Comparison of ENCODE assay signal across 8 cellular contexts in the genomic region with DNA sequence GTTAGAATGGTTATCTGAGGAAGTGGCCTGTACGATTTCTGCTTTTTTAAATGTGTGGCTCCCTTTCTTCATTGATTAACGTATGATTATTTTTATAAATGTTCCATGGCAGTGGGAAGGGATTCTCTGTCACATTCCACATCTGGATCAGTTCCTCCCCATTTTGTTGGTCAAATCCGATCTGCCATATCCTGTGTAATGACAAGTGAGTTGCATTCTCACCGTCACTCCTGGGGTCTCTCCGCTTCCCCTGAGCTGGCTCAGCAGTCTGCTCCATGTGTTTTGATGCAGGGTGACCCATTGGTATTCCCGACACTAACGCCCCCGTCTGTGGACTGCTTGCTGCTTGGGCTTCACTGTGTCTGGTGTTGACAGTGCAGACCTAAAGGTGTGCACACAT. TPM values are rescaled to one million over a fixed set of nuclear protein-coding genes. Genes with fewer than 3 reads are reported as not detected.
DNase-seq lines count a peak whose midpoint lies in the region; ATAC-seq and TF ChIP-seq lines count a peak whose summit lies in the region.

No MANE protein-coding gene starts in this region.

- no peaks in the 10 kb centered on the region for H3K27me3 Mint-ChIP-seq in CD4-positive, alpha-beta T cell
- H3K27me3 Mint-ChIP-seq in nephron (ENCODE audit: low read depth) = no peaks in the 10 kb centered on the region

- peaks cover 45% of the 10 kb centered on the region for H3K4me1 Mint-ChIP-seq in CD4-positive, alpha-beta T cell (ENCODE audit: low read depth)
- H3K4me1 Mint-ChIP-seq in nephron = peaks cover 21% of the 10 kb centered on the region

- H3K27ac Mint-ChIP-seq in CD4-positive, alpha-beta T cell = peak overlapping the region; percentile 51
- peak overlapping the region; percentile 54 to 76 (median 72) for H3K27ac Mint-ChIP-seq in nephron

- H3K4me3 ChIP-seq in MG63 (no peak overlapping the region), HAP-1 (no peak overlapping the region)

- peaks cover 68% of the 10 kb centered on the region for H3K36me3 ChIP-seq in MG63
- H3K36me3 ChIP-seq in HAP-1 (replicated peaks) = peaks cover 19% of the 10 kb centered on the region

- DNase-seq in CD4-positive, alpha-beta T cell = no peak
- DNase-seq in MG63 = peak; percentile 11
- peak; percentile 22 for DNase-seq in cerebellar cortex (ENCODE audit: low spot score)
- no peak for DNase-seq in NCI-H510A (lab: John Stamatoyannopoulos, UW)
- no peak for DNase-seq in HAP-1 (ENCODE audit: low spot score in 2 of 2)
- no peak for DNase-seq in activated CD4-positive, CD25-positive, alpha-beta regulatory T cell treated with anti-CD3 and anti-CD28 coated beads, Interleukin-2, amount 50 U/mL, for 72 hours
- no peak for DNase-seq in UCSD-AML1 (lab: John Stamatoyannopoulos, UW; ENCODE audit: unreplicated experiment)

- in situ Hi-C loops in HAP-1 (cut with MboI; ENCODE audit: low sequenced_read_pairs) = no loop called here

- peaks cover 48% of the 10 kb centered on the region for H3K36me3 Mint-ChIP-seq in CD4-positive, alpha-beta T cell (ENCODE audit: low read depth)
- peaks cover 41% of the 10 kb centered on the region for H3K36me3 Mint-ChIP-seq in nephron (ENCODE audit: low read depth)

- CTCF ChIA-PET in CD4-positive, alpha-beta T cell (lab: Charles Lee) = no interaction called here

- POLR2A ChIA-PET in CD4-positive, alpha-beta T cell (lab: Charles Lee) = interaction anchor here (1.7 to 3.0 kb wide), 4 partner anchors 27 to 64 kb away, joined by 4 to 25 read pairs (median 6); a partner anchor contains a TSS

- TF ChIP-seq CTCF in CD4-positive, alpha-beta T cell (IDR thresholded peaks at IDR 0.05) = no peak
- TF ChIP-seq CTCF in nephron (IDR thresholded peaks at IDR 0.05; ENCODE audit: unreplicated experiment in 3 of 3) = no peak

- ATAC-seq in CD4-positive, alpha-beta T cell (ENCODE audit: poor library complexity) = no peak

- H3K4me3 Mint-ChIP-seq in CD4-positive, alpha-beta T cell = no peak overlapping the region
- no peak overlapping the region for H3K4me3 Mint-ChIP-seq in nephron

- intact Hi-C loops in CD4-positive, alpha-beta T cell (cut with DNase I, micrococcal nuclease) = no loop called here

- no peaks in the 10 kb centered on the region for H3K27me3 ChIP-seq in CD4-positive, alpha-beta T cell (ENCODE audit: control insufficient read depth, insufficient read depth, low read length)
- H3K27me3 ChIP-seq in MG63 (no peaks in the 10 kb centered on the region), HAP-1 (ENCODE audit: low read depth) (no peaks in the 10 kb centered on the region)

- no peaks in the 10 kb centered on the region for H3K9me3 Mint-ChIP-seq in CD4-positive, alpha-beta T cell
- no peaks in the 10 kb centered on the region for H3K9me3 Mint-ChIP-seq in nephron

- no peaks in the 10 kb centered on the region for H3K9me3 ChIP-seq in CD4-positive, alpha-beta T cell (ENCODE audit: control insufficient read depth, low read length)
- H3K9me3 ChIP-seq in MG63 (no peaks in the 10 kb centered on the region), HAP-1 (no peaks in the 10 kb centered on the region)

- no peaks in the 10 kb centered on the region for H3K4me1 ChIP-seq in HAP-1

- no peak overlapping the region for H3K27ac ChIP-seq in CD4-positive, alpha-beta T cell (ENCODE audit: low read depth, low read length)

RNA-seq across cellular contexts. Expression of a gene that starts 20.4 kb away (rescaled TPM):
- total RNA-seq in CD4-positive, alpha-beta T cell = 100 to 1,000 TPM; 221 to 223 TPM
- 4.8 and 7.7 TPM in 2 replicates for total RNA-seq in MG63 (2014; rRNA removed; shearing (Covaris generic); ENCODE audit: low replicate concordance)

RNA-seq across cellular contexts. Expression of a gene that starts 55.9 kb away (rescaled TPM):
- total RNA-seq in CD4-positive, alpha-beta T cell = over 10,000 TPM; 31,509 to 32,316 TPM
- total RNA-seq in MG63 (2014; rRNA removed; shearing (Covaris generic); ENCODE audit: low replicate concordance) = 258 and 283 TPM in 2 replicates

RNA-seq across cellular contexts. Expression of a gene that starts 56.5 kb away (rescaled TPM):
- 10 to 100 TPM; 19.4 to 25.3 TPM for total RNA-seq in CD4-positive, alpha-beta T cell
- 25.9 and 44.1 TPM in 2 replicates for total RNA-seq in MG63 (2014; rRNA removed; shearing (Covaris generic); ENCODE audit: low replicate concordance)

Comparison
In these comparisons a context has a peak if more than half of its experiments do, and no peak if none do; other contexts are left out.
1. DNase-seq: peak in MG63 (single experiment) and cerebellar cortex (single experiment); none in CD4-positive, alpha-beta T cell (0 of 10), NCI-H510A (single experiment), HAP-1 (0 of 2), activated CD4-positive, CD25-positive, alpha-beta regulatory T cell treated with anti-CD3 and anti-CD28 coated beads, Interleukin-2, amount 50 U/mL, for 72 hours (single experiment) and UCSD-AML1 (single experiment).
2. RNA of a gene that starts 20.4 kb away (total RNA-seq): 221 to 223 TPM in CD4-positive, alpha-beta T cell; 4.8 to 7.7 TPM in MG63; every median in the first group is over 10 times any median in the second.
3. RNA of a gene that starts 55.9 kb away (total RNA-seq): 31,509 to 32,316 TPM in CD4-positive, alpha-beta T cell; 258 to 283 TPM in MG63; every median in the first group is over 100 times any median in the second.